Comparison of ENCODE assay signal across 8 cellular contexts in the genomic region with DNA sequence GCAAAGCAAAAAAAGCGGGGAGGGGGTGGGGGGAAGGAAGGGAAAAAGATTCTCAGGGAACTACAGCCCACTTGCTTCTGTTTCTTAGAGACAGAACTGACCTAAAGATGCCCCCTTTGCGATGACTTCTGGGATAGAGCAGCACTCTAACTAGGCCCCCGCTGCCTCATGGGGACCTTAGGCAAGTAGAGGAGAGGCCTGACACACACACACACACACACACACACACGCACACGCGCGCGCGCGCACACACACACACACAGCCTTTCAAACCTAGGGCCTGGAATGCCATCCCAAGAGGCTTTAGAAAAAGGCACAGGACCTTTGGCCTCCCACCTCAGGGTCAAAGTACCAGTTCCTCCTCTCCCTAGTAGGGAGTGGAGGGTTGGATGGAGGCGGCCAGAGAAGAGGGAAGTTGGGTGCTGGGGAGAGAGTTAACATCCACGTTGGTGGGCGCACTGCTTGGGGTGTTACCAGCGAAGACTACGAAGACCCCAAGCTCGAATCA. TPM values are rescaled to one million over a fixed set of nuclear protein-coding genes. Genes with fewer than 3 reads are reported as not detected.
DNase-seq lines count a peak whose midpoint lies in the region; ATAC-seq and TF ChIP-seq lines count a peak whose summit lies in the region.

No MANE protein-coding gene starts in this region.

- H3K27ac ChIP-seq in breast epithelium: peak overlapping the region; percentile 73 to 82
- no peak overlapping the region for H3K27ac ChIP-seq in mammary epithelial cell (ENCODE audit: insufficient read depth, low read depth, low read length)
- peak overlapping the region; percentile 95 for H3K27ac ChIP-seq in vagina

- DNase-seq in breast epithelium (ENCODE audit: low spot score in 2 of 2) (no peak), mammary epithelial cell (no peak), Right ventricle myocardium superior (peak; percentile 47), vagina (ENCODE audit: extremely low spot score in 2 of 2) (no peak), epidermal melanocyte (ENCODE audit: insufficient read length, low spot score) (no peak), NCI-H1092 (lab: John Stamatoyannopoulos, UW) (no peak)
- no peak for DNase-seq in activated T-helper 2 cell treated with anti-CD3 and anti-CD28 coated beads, Interferon-gamma antibody, Interleukin-2, Interleukin-4, amounts not matched to agents 10 μg/mL and 5 μg/mL and 100 μg/mL, durations not matched to agents 14 hours and 24 hours and 36 hours (ENCODE audit: low spot score)

- no peaks in the 10 kb centered on the region for H4K20me1 ChIP-seq in mammary epithelial cell (ENCODE audit: insufficient read depth, low read length)

- no peaks in the 10 kb centered on the region for H3K79me2 ChIP-seq in mammary epithelial cell (ENCODE audit: insufficient read depth, low read length)

- no peak for ATAC-seq in Right ventricle myocardium superior (ENCODE audit: poor library complexity)

- in situ Hi-C loops in mammary epithelial cell (cut with MboI; ENCODE audit: low sequenced_read_pairs in 2 of 2): loop anchor here (5.0 to 10.0 kb wide), 2 partner anchors 99 to 106 kb away; no protein-coding TSS in a partner anchor

- 86% methylated on average over 16 of the region's 16 CpGs for WGBS in mammary epithelial cell (ENCODE audit: low coverage, missing lambda C conversion rate)

- H3K36me3 ChIP-seq in breast epithelium (no peaks in the 10 kb centered on the region), mammary epithelial cell (ENCODE audit: insufficient read depth, low read length) (no peaks in the 10 kb centered on the region), neuron (ENCODE audit: insufficient read depth, low read length) (no peaks in the 10 kb centered on the region), vagina (no peaks in the 10 kb centered on the region)

- no peak overlapping the region for H3K27ac Mint-ChIP-seq in activated T-helper 2 cell treated with anti-CD3 and anti-CD28 coated beads, Interferon-gamma antibody, Interleukin-2, Interleukin-4, amounts not matched to agents 10 μg/mL and 5 μg/mL and 100 μg/mL, durations not matched to agents 14 hours and 24 hours and 36 hours

- no peaks in the 10 kb centered on the region for H3K4me1 ChIP-seq in breast epithelium
- H3K4me1 ChIP-seq in mammary epithelial cell (ENCODE audit: insufficient read depth, low read length): peaks cover 15% of the 10 kb centered on the region
- H3K4me1 ChIP-seq in neuron (ENCODE audit: insufficient read depth, low read length): peaks cover 28% of the 10 kb centered on the region
- peaks cover 17% of the 10 kb centered on the region for H3K4me1 ChIP-seq in vagina

- no peaks in the 10 kb centered on the region for H3K9me3 Mint-ChIP-seq in activated T-helper 2 cell treated with anti-CD3 and anti-CD28 coated beads, Interferon-gamma antibody, Interleukin-2, Interleukin-4, amounts not matched to agents 10 μg/mL and 5 μg/mL and 100 μg/mL, durations not matched to agents 14 hours and 24 hours and 36 hours

- no peak overlapping the region for H3K4me2 ChIP-seq in mammary epithelial cell (ENCODE audit: insufficient read depth, low read depth, low read length)

- H3K27me3 Mint-ChIP-seq in activated T-helper 2 cell treated with anti-CD3 and anti-CD28 coated beads, Interferon-gamma antibody, Interleukin-2, Interleukin-4, amounts not matched to agents 10 μg/mL and 5 μg/mL and 100 μg/mL, durations not matched to agents 14 hours and 24 hours and 36 hours (ENCODE audit: low read depth): peaks cover 3% of the 10 kb centered on the region

- H3K4me3 Mint-ChIP-seq in activated T-helper 2 cell treated with anti-CD3 and anti-CD28 coated beads, Interferon-gamma antibody, Interleukin-2, Interleukin-4, amounts not matched to agents 10 μg/mL and 5 μg/mL and 100 μg/mL, durations not matched to agents 14 hours and 24 hours and 36 hours (ENCODE audit: low read depth): no peak overlapping the region

- no peaks in the 10 kb centered on the region for H3K36me3 Mint-ChIP-seq in activated T-helper 2 cell treated with anti-CD3 and anti-CD28 coated beads, Interferon-gamma antibody, Interleukin-2, Interleukin-4, amounts not matched to agents 10 μg/mL and 5 μg/mL and 100 μg/mL, durations not matched to agents 14 hours and 24 hours and 36 hours (ENCODE audit: low read depth)

- H3K4me3 ChIP-seq in breast epithelium: peak overlapping the region; percentile 52 to 70 (median 68)
- no peak overlapping the region for H3K4me3 ChIP-seq in mammary epithelial cell (replicated peaks in 1 of 3; ENCODE audit: insufficient read depth in 1 of 3, low read depth in 2 of 3, low read length in 3 of 3)
- H3K4me3 ChIP-seq in neuron (ENCODE audit: low read length): no peak overlapping the region
- peak overlapping the region; percentile 62 to 67 for H3K4me3 ChIP-seq in vagina

- intact Hi-C loops in breast epithelium (cut with DNase I; ENCODE audit: low total_unique reads): no loop called here
- intact Hi-C loops in mammary epithelial cell (cut with micrococcal nuclease): loop anchor here (10.0 kb wide), 2 partner anchors 279 to 309 kb away; no protein-coding TSS in a partner anchor
- intact Hi-C loops in Right ventricle myocardium superior (cut with DNase I): no loop called here
- intact Hi-C loops in vagina (cut with DNase I): no loop called here
- intact Hi-C loops in activated T-helper 2 cell treated with anti-CD3 and anti-CD28 coated beads, Interferon-gamma antibody, Interleukin-2, Interleukin-4, amounts not matched to agents 10 μg/mL and 5 μg/mL and 100 μg/mL, durations not matched to agents 14 hours and 24 hours and 36 hours (cut with micrococcal nuclease): loop anchor here (5.0 to 10.0 kb wide), 6 partner anchors 101 to 1149 kb away; partner anchors contain the start of gene BET1

- H3K9ac ChIP-seq in mammary epithelial cell (ENCODE audit: insufficient read depth, low read length): no peak overlapping the region

- H3K27me3 ChIP-seq in breast epithelium: no peaks in the 10 kb centered on the region
- no peaks in the 10 kb centered on the region for H3K27me3 ChIP-seq in mammary epithelial cell (ENCODE audit: insufficient read depth, low read length)
- H3K27me3 ChIP-seq in neuron (ENCODE audit: insufficient read depth, low read length): no peaks in the 10 kb centered on the region
- H3K27me3 ChIP-seq in vagina: no peaks in the 10 kb centered on the region

- dilution Hi-C loops in mammary epithelial cell (cut with HindIII; ENCODE audit: low sequenced_read_pairs): no loop called here

- no peak overlapping the region for H2AFZ ChIP-seq in mammary epithelial cell (ENCODE audit: low read depth, low read length)
- peak overlapping the region; percentile 93 for H2AFZ ChIP-seq in neuron (ENCODE audit: low read depth, low read length)

- H3K9me3 ChIP-seq in breast epithelium (no peaks in the 10 kb centered on the region), mammary epithelial cell (replicated peaks; ENCODE audit: insufficient read depth, low read length) (no peaks in the 10 kb centered on the region), neuron (ENCODE audit: low read length) (no peaks in the 10 kb centered on the region), vagina (no peaks in the 10 kb centered on the region)

- TF ChIP-seq CTCF in breast epithelium (IDR thresholded peaks at IDR 0.05): no peak
- no peak for TF ChIP-seq CTCF in mammary epithelial cell (conservative IDR thresholded peaks at IDR 0.05 in 1 of 2, IDR thresholded peaks at IDR 0.05 in 1 of 2; ENCODE audit: extremely low read depth in 1 of 2, insufficient read depth in 1 of 2, low read depth in 1 of 2, low read length in 2 of 2)
- TF ChIP-seq CTCF in vagina (IDR thresholded peaks at IDR 0.05): no peak

- TF ChIP-seq POLR2A in breast epithelium (IDR thresholded peaks at IDR 0.05) (no peak), vagina (IDR thresholded peaks at IDR 0.05) (no peak)

- no TSS peak for BruUV-seq in mammary epithelial cell (replicated peaks; lab: Mats Ljungman, UMichigan)

- peaks cover 23% of the 10 kb centered on the region for H3K4me1 Mint-ChIP-seq in activated T-helper 2 cell treated with anti-CD3 and anti-CD28 coated beads, Interferon-gamma antibody, Interleukin-2, Interleukin-4, amounts not matched to agents 10 μg/mL and 5 μg/mL and 100 μg/mL, durations not matched to agents 14 hours and 24 hours and 36 hours (ENCODE audit: low read depth)

- CTCF ChIA-PET in mammary epithelial cell (lab: Charles Lee; ENCODE audit: low non-redundant PET): no interaction called here

RNA-seq across cellular contexts. Expression of gene COL1A2, which starts 1.4 kb away (rescaled TPM):
- total RNA-seq in breast epithelium: 100 to 1,000 TPM in 2 of 3 donors, 10 to 100 TPM in 1; 94.5 to 300 (median 113) TPM
- 10 to 100 TPM in 1 of 2 donors, under 1 TPM in 1; 0.45 to 13.7 TPM for total RNA-seq in mammary epithelial cell
- 0.60 TPM for polyA plus RNA-seq in mammary epithelial cell
- polyA minus RNA-seq in mammary epithelial cell: 0.31 TPM
- 62.9 TPM for total RNA-seq in Right ventricle myocardium superior
- total RNA-seq in vagina: 199 TPM
- 1.4 and 1.5 TPM in 2 replicates for total RNA-seq in activated T-helper 2 cell treated with anti-CD3 and anti-CD28 coated beads, Interferon-gamma antibody, Interleukin-2, Interleukin-4, amounts not matched to agents 10 μg/mL and 5 μg/mL and 100 μg/mL, durations not matched to agents 14 hours and 24 hours and 36 hours

Comparison
In these comparisons a context has a peak if more than half of its experiments do, and no peak if none do; other contexts are left out.
1. H3K4me3 ChIP-seq: peak in breast epithelium (3 of 3) and vagina (2 of 2); none in mammary epithelial cell (0 of 3) and neuron (single experiment).
2. intact Hi-C loops: an anchor here in mammary epithelial cell (10.0 kb wide) and activated T-helper 2 cell treated with anti-CD3 and anti-CD28 coated beads, Interferon-gamma antibody, Interleukin-2, Interleukin-4, amounts not matched to agents 10 μg/mL and 5 μg/mL and 100 μg/mL, durations not matched to agents 14 hours and 24 hours and 36 hours (5.0 to 10.0 kb wide); none called in breast epithelium, Right ventricle myocardium superior and vagina.